ENCODE assay signal across 1 cellular context in genomic region chr10:121696854-121697253, GRCh38.
TF ChIP-seq lines count a peak whose summit lies in the region.

No MANE protein-coding gene starts in this region.

TF ChIP-seq in H1, 55 proteins besides CTCF, POLR2A, EP300 and RAD21 (continued from another document):
- TF ChIP-seq USF2 (IDR thresholded peaks at IDR 0.05; ENCODE audit: low read length) (no peak), HDAC2 (IDR thresholded peaks at IDR 0.05; ENCODE audit: borderline replicate concordance in 1 of 2, low read depth in 2 of 2, low read length in 2 of 2) (no peak), RXRA (IDR thresholded peaks at IDR 0.05; ENCODE audit: insufficient read depth, low read depth, low read length) (no peak), CBX5 (IDR thresholded peaks at IDR 0.05; ENCODE audit: low read depth, low read length) (no peak), RBBP5 (IDR thresholded peaks at IDR 0.05; ENCODE audit: borderline replicate concordance, low read depth, low read length) (no peak), GABPA (IDR thresholded peaks at IDR 0.05; ENCODE audit: borderline replicate concordance, insufficient read depth, low read length) (no peak), YY1 (IDR thresholded peaks at IDR 0.05; ENCODE audit: low read depth, low read length) (no peak), BRCA1 (IDR thresholded peaks at IDR 0.05; ENCODE audit: low read depth, low read length) (no peak), ZNF274 (IDR thresholded peaks at IDR 0.05; ENCODE audit: borderline replicate concordance, extremely low read depth, low read length) (no peak)
